27 cellular contexts compared by ENCODE assay signal in genomic region chr7:54690059-54690443, GRCh38.
"Had no signal": no experiment of that assay in that cellular context is flagged by ENCODE, and none has a peak within 500 bp of the region (broad histone marks: within the 10 kb centered on the region; RNA-seq: fewer than 3 reads in every experiment).

No MANE protein-coding gene starts in this region.

- H3K27me3 Mint-ChIP-seq: naive B cell; stimulated activated naive CD8-positive, alpha-beta T cell treated with anti-CD3 and anti-CD28 coated beads, Interleukin-15, amount 100 ng/mL, for 72 hours had no signal

- H3K27ac Mint-ChIP-seq: immature natural killer cell; naive B cell; natural killer cell; stimulated activated naive CD8-positive, alpha-beta T cell treated with anti-CD3 and anti-CD28 coated beads, Interleukin-15, amount 100 ng/mL, for 72 hours had no signal

- H3K9me3 ChIP-seq: heart left ventricle, left lung, lower lobe of right lung, prostate gland, tibial nerve, upper lobe of left lung, vagina had no signal

- H3K4me3 Mint-ChIP-seq: immature natural killer cell; natural killer cell; stimulated activated naive CD8-positive, alpha-beta T cell treated with anti-CD3 and anti-CD28 coated beads, Interleukin-15, amount 100 ng/mL, for 72 hours had no signal

- H3K4me3 ChIP-seq: left lung, lower lobe of right lung, prostate gland, skin epidermis, tibial nerve, upper lobe of left lung, vagina had no signal

- H3K4me1 ChIP-seq: heart left ventricle, left lung, lower lobe of right lung, prostate gland, tibial nerve, upper lobe of left lung, vagina had no signal

- ATAC-seq: heart left ventricle; left colon; left lung; natural killer cell; right cardiac atrium; sciatic nerve; stimulated activated naive CD8-positive, alpha-beta T cell treated with anti-CD3 and anti-CD28 coated beads, Interleukin-15, amount 100 ng/mL, for 72 hours had no signal

- H3K27me3 ChIP-seq: heart left ventricle, left lung, tibial nerve, upper lobe of left lung, vagina had no signal

- DNase-seq: heart left ventricle; immature natural killer cell; kidney; left colon; left lung; lower lobe of right lung; mammary epithelial cell; mesenchymal stem cell; naive B cell; natural killer cell; nucleus accumbens; retina; stimulated activated CD4-positive, alpha-beta T cell treated with anti-CD3 and anti-CD28 coated beads, Interleukin-12 subunit alpha, Interleukin-12 subunit beta, amount 100 ng/mL, for 4 hours; stimulated activated CD4-positive, alpha-beta T cell treated with anti-CD3 and anti-CD28 coated beads, Interleukin-15, amount 100 ng/mL, for 24 hours; stimulated activated CD4-positive, alpha-beta T cell treated with anti-CD3 and anti-CD28 coated beads, Interleukin-2, amount 100 ng/mL, for 24 hours; stimulated activated CD4-positive, alpha-beta T cell treated with anti-CD3 and anti-CD28 coated beads, Interleukin-4, amount 100 ng/mL, for 1 hour; stimulated activated naive CD4-positive, alpha-beta T cell; stimulated activated naive CD8-positive, alpha-beta T cell treated with anti-CD3 and anti-CD28 coated beads, Interleukin-15, amount 100 ng/mL, for 72 hours; substantia nigra; upper lobe of left lung had no signal

- H3K4me1 Mint-ChIP-seq: immature natural killer cell; naive B cell; natural killer cell; stimulated activated naive CD8-positive, alpha-beta T cell treated with anti-CD3 and anti-CD28 coated beads, Interleukin-15, amount 100 ng/mL, for 72 hours had no signal

- H3K27ac ChIP-seq: heart left ventricle, left lung, lower lobe of right lung, prostate gland, skin epidermis, tibial nerve, upper lobe of left lung, vagina had no signal

- H3K36me3 ChIP-seq: heart left ventricle, left lung, lower lobe of right lung, prostate gland, tibial nerve, upper lobe of left lung, vagina had no signal

- FAIRE-seq: islet of Langerhans, kidney had no signal

- H3K36me3 Mint-ChIP-seq: immature natural killer cell, naive B cell, natural killer cell had no signal
